10 cellular contexts compared by ENCODE assay signal in the genomic region with DNA sequence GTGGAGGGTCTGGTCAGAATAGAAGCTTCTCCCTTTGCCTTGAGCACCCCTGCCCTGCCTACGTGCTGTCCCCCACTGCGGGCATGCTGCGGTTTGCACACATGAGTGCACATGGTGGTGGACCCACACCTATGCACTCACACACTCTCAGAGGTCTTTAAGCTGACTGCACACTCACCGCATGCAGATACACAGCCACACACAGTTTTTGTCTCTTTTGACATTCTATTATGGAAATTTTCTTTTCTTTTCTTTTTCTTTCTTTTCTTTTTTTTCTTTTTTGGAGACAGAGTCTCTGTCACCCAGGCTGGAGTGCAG. TPM values are rescaled to one million over a fixed set of nuclear protein-coding genes. Genes with fewer than 3 reads are reported as not detected.
DNase-seq lines count a peak whose midpoint lies in the region; ATAC-seq and TF ChIP-seq lines count a peak whose summit lies in the region.
"Had no signal": no experiment of that assay in that cellular context is flagged by ENCODE, and none has a peak within 500 bp of the region (broad histone marks: within the 10 kb centered on the region; RNA-seq: fewer than 3 reads in every experiment).

No MANE protein-coding gene starts in this region.

- H3K9ac ChIP-seq in NT2/D1 (ENCODE audit: insufficient read length, low read depth), result no peak overlapping the region

- no peak for TF ChIP-seq CTCF in Calu3 (IDR thresholded peaks at IDR 0.05; ENCODE audit: unreplicated experiment)
- TF ChIP-seq CTCF in neural crest cell (conservative IDR thresholded peaks at IDR 0.05), result no peak
- TF ChIP-seq CTCF in foreskin keratinocyte (conservative IDR thresholded peaks at IDR 0.05), result no peak

- peak overlapping the region; percentile 12 for H3K4me3 ChIP-seq in NT2/D1 (ENCODE audit: insufficient read length, low read depth)
- H3K4me3 ChIP-seq in effector memory CD4-positive, alpha-beta T cell (ENCODE audit: insufficient read depth, low read depth, low read length, poor library complexity, severe bottlenecking), result peak overlapping the region; percentile 49

- H3K36me3 Mint-ChIP-seq in Calu3 (ENCODE audit: insufficient read depth, unreplicated experiment), result peaks cover 8% of the 10 kb centered on the region
- H3K36me3 Mint-ChIP-seq in neural crest cell (ENCODE audit: low read depth), result no peaks in the 10 kb centered on the region

- H3K27ac Mint-ChIP-seq in Calu3 (ENCODE audit: unreplicated experiment) (no peak overlapping the region), neural crest cell (ENCODE audit: unreplicated experiment) (no peak overlapping the region)

- intact Hi-C loops in Calu3 (cut with micrococcal nuclease; ENCODE audit: unreplicated experiment), result no loop called here

- H3K27me3 Mint-ChIP-seq in Calu3 (ENCODE audit: unreplicated experiment) (peaks cover 62% of the 10 kb centered on the region), neural crest cell (ENCODE audit: low read depth) (peaks cover 78% of the 10 kb centered on the region)

- H3K27ac ChIP-seq in effector memory CD4-positive, alpha-beta T cell (ENCODE audit: insufficient read depth, low read length, poor library complexity, severe bottlenecking), result no peak overlapping the region
- no peak overlapping the region for H3K27ac ChIP-seq in foreskin keratinocyte

- CTCF ChIA-PET in Calu3 (lab: Charles Lee), result no interaction called here

- ATAC-seq in GM18502 (IDR thresholded peaks at IDR 0.05; ENCODE audit: poor library complexity, unreplicated experiment) (no peak), foreskin keratinocyte (no peak)

- peaks cover 6% of the 10 kb centered on the region for H3K4me1 ChIP-seq in NT2/D1 (ENCODE audit: insufficient read depth, insufficient read length)
- peaks cover 15% of the 10 kb centered on the region for H3K4me1 ChIP-seq in effector memory CD4-positive, alpha-beta T cell (ENCODE audit: control insufficient read depth, insufficient read depth, low read length, poor library complexity, severe bottlenecking)
- no peaks in the 10 kb centered on the region for H3K4me1 ChIP-seq in foreskin keratinocyte

- H3K4me1 Mint-ChIP-seq in Calu3 (ENCODE audit: low read depth, unreplicated experiment), result peaks cover 13% of the 10 kb centered on the region
- H3K4me1 Mint-ChIP-seq in neural crest cell, result peaks cover 22% of the 10 kb centered on the region

- H3K9me3 Mint-ChIP-seq in Calu3 (ENCODE audit: low read depth, unreplicated experiment) (no peaks in the 10 kb centered on the region), neural crest cell (no peaks in the 10 kb centered on the region)

- H3K9me3 ChIP-seq in NT2/D1 (ENCODE audit: insufficient read depth, low read length), result no peaks in the 10 kb centered on the region
- no peaks in the 10 kb centered on the region for H3K9me3 ChIP-seq in effector memory CD4-positive, alpha-beta T cell (ENCODE audit: control insufficient read depth, low read length)

- H3K27me3 ChIP-seq in NT2/D1 (ENCODE audit: insufficient read depth, insufficient read length) (peaks cover 71% of the 10 kb centered on the region), foreskin keratinocyte (peaks cover 65% of the 10 kb centered on the region)
- H3K27me3 ChIP-seq in effector memory CD4-positive, alpha-beta T cell (replicated peaks; ENCODE audit: control insufficient read depth, insufficient read depth, low read length, poor library complexity, severe bottlenecking), result peaks cover 52% of the 10 kb centered on the region

- DNase-seq in Calu3 (no peak), NT2/D1 (ENCODE audit: low read depth, low spot score) (no peak), neural crest cell (ENCODE audit: low read depth, low spot score) (no peak), COLO668 (lab: John Stamatoyannopoulos, UW; ENCODE audit: unreplicated experiment) (no peak), NCI-H1105 treated with DMSO at 0.1 percent for 48 hours (lab: John Stamatoyannopoulos, UW) (no peak), foreskin keratinocyte (no peak)
- no peak for DNase-seq in effector memory CD4-positive, alpha-beta T cell
- DNase-seq: HCEC 1CT, SHP77 had no signal

- H3K36me3 ChIP-seq in NT2/D1 (ENCODE audit: insufficient read depth, insufficient read length, low read length), result peaks cover 2% of the 10 kb centered on the region
- no peaks in the 10 kb centered on the region for H3K36me3 ChIP-seq in effector memory CD4-positive, alpha-beta T cell (ENCODE audit: control insufficient read depth, insufficient read depth, low read length)

- H3K4me3 Mint-ChIP-seq in Calu3 (ENCODE audit: low read depth, unreplicated experiment), result peak overlapping the region; percentile 76
- H3K4me3 Mint-ChIP-seq in neural crest cell, result peak overlapping the region; percentile 45

- no TSS peak for BruUV-seq in Calu3 (replicated peaks; lab: Mats Ljungman, UMichigan)

RNA-seq across cellular contexts. Expression of a gene that starts 0.6 kb away (rescaled TPM):
- total RNA-seq in Calu3 (2022) (not detected in 2 replicates), neural crest cell (0.68 TPM in 1 of 2 replicates, not detected in the other), foreskin keratinocyte (0.07 and 0.17 TPM in 2 replicates)
- polyA plus RNA-seq in foreskin keratinocyte, result 0.07 and 0.13 TPM in 2 replicates

RNA-seq across cellular contexts. Expression of a gene that starts 8.1 kb away (rescaled TPM):
- 65.6 and 80.1 TPM in 2 replicates for total RNA-seq in Calu3 (2022)
- total RNA-seq in neural crest cell, result 107 and 108 TPM in 2 replicates
- total RNA-seq in foreskin keratinocyte, result 134 and 155 TPM in 2 replicates
- 175 and 195 TPM in 2 replicates for polyA plus RNA-seq in foreskin keratinocyte

RNA-seq across cellular contexts. Expression of a gene that starts 9.2 kb away (rescaled TPM):
- total RNA-seq in Calu3 (2022), result 50.8 and 51.8 TPM in 2 replicates
- total RNA-seq in neural crest cell, result 92.1 and 102 TPM in 2 replicates
- 72.4 and 80.9 TPM in 2 replicates for total RNA-seq in foreskin keratinocyte
- 133 and 137 TPM in 2 replicates for polyA plus RNA-seq in foreskin keratinocyte

RNA-seq across cellular contexts. Expression of a gene that starts 17.0 kb away (rescaled TPM):
- 25.7 and 26.6 TPM in 2 replicates for total RNA-seq in Calu3 (2022)
- 51.8 and 58.0 TPM in 2 replicates for total RNA-seq in neural crest cell
- 30.5 and 42.4 TPM in 2 replicates for total RNA-seq in foreskin keratinocyte
- 48.7 and 57.0 TPM in 2 replicates for polyA plus RNA-seq in foreskin keratinocyte

RNA-seq across cellular contexts. Expression of a gene that starts 17.6 kb away (rescaled TPM):
- total RNA-seq in Calu3 (2022) (17.6 and 19.9 TPM in 2 replicates), neural crest cell (22.7 and 23.8 TPM in 2 replicates), foreskin keratinocyte (21.1 and 24.3 TPM in 2 replicates)
- polyA plus RNA-seq in foreskin keratinocyte, result 28.4 and 33.1 TPM in 2 replicates
